In genomic region chr17:80209765-80210164, GRCh38 we compare ENCODE assay signal across 26 cellular contexts. TPM values are rescaled to one million over a fixed set of nuclear protein-coding genes. Genes with fewer than 3 reads are reported as not detected.
DNase-seq lines count a peak whose midpoint lies in the region; ATAC-seq, FAIRE-seq and TF ChIP-seq lines count a peak whose summit lies in the region.
"Had no signal": no experiment of that assay in that cellular context is flagged by ENCODE, and none has a peak within 500 bp of the region (broad histone marks: within the 10 kb centered on the region; RNA-seq: fewer than 3 reads in every experiment).

No MANE protein-coding gene starts in this region.

- H3K36me3 Mint-ChIP-seq in MCF 10A (ENCODE audit: insufficient read depth, unreplicated experiment) = peaks cover 16% of the 10 kb centered on the region
- peaks cover 31 to 32% of the 10 kb centered on the region in 2 donors for H3K36me3 Mint-ChIP-seq in stimulated activated naive B cell treated with anti-CD40 and anti-IgM and Interleukin-4, amounts not matched to agents 10 μg/mL and 1 μg/mL and 100 μg/mL, for 72 hours
- H3K36me3 Mint-ChIP-seq in activated CD4-positive, alpha-beta T cell treated with anti-CD3 and anti-CD28 coated beads for 36 hours (ENCODE audit: low read depth) = peaks cover 4% of the 10 kb centered on the region

- no peak for TF ChIP-seq RAD21 in IMR-90 (IDR thresholded peaks at IDR 0.05; ENCODE audit: low read length)
- TF ChIP-seq RAD21 in H1 (IDR thresholded peaks at IDR 0.05 in 1 of 2, conservative IDR thresholded peaks at IDR 0.05 in 1 of 2; ENCODE audit: low read depth in 2 of 2, low read length in 2 of 2) = no peak

- H3K23ac ChIP-seq in IMR-90 (ENCODE audit: low read depth, low read length) (no peak overlapping the region), H1 (ENCODE audit: insufficient read length) (no peak overlapping the region)

- no peak overlapping the region for H3K27ac ChIP-seq in mammary epithelial cell (ENCODE audit: insufficient read depth, low read depth, low read length)
- no peak overlapping the region for H3K27ac ChIP-seq in IMR-90 (ENCODE audit: insufficient read depth, low read length)
- no peak overlapping the region for H3K27ac ChIP-seq in H1 (ENCODE audit: low read depth, low read length)
- H3K27ac ChIP-seq: 22Rv1 had no signal

- in situ Hi-C loops in mammary epithelial cell (cut with MboI; ENCODE audit: low sequenced_read_pairs in 2 of 2) (no loop called here), IMR-90 (cut with MboI; ENCODE audit: low sequenced_read_pairs) (no loop called here)

- H2BK120ac ChIP-seq in IMR-90 (ENCODE audit: low read depth, low read length) = no peak overlapping the region
- no peak overlapping the region for H2BK120ac ChIP-seq in H1 (replicated peaks; ENCODE audit: low read depth, low read length)

- H3K27ac Mint-ChIP-seq in MCF 10A (ENCODE audit: low read depth, unreplicated experiment) = no peak overlapping the region
- H3K27ac Mint-ChIP-seq in stimulated activated naive B cell treated with anti-CD40 and anti-IgM and Interleukin-4, amounts not matched to agents 10 μg/mL and 1 μg/mL and 100 μg/mL, for 72 hours = peak overlapping the region; percentile 76
- no peak overlapping the region for H3K27ac Mint-ChIP-seq in activated CD4-positive, alpha-beta T cell treated with anti-CD3 and anti-CD28 coated beads for 36 hours
- H3K27ac Mint-ChIP-seq: CD4-positive, alpha-beta T cell; GM23338; HFFc6 had no signal

- no peak overlapping the region for H3K4me3 ChIP-seq in mammary epithelial cell (replicated peaks in 1 of 3; ENCODE audit: insufficient read depth in 1 of 3, low read depth in 2 of 3, low read length in 3 of 3)
- H3K4me3 ChIP-seq in IMR-90 (ENCODE audit: insufficient read depth, low read depth, low read length) = no peak overlapping the region
- H3K4me3 ChIP-seq in H1 (ENCODE audit: extremely low read depth in 1 of 4, insufficient read depth in 2 of 4, low read depth in 3 of 4, low read length in 4 of 4) = no peak overlapping the region
- H3K4me3 ChIP-seq: BLaER1 treated with 17β-estradiol and CSF1 and Interleukin-3, amounts not matched to agents 10 nM and 100 nM; GM12878; GM23338; HAP-1 had no signal

- H3K27me3 ChIP-seq in mammary epithelial cell (ENCODE audit: insufficient read depth, low read length) = no peaks in the 10 kb centered on the region
- H3K27me3 ChIP-seq in IMR-90 (ENCODE audit: control insufficient read depth, insufficient read depth, low read length) = no peaks in the 10 kb centered on the region
- no peaks in the 10 kb centered on the region for H3K27me3 ChIP-seq in H1 (replicated peaks in 1 of 4; ENCODE audit: control insufficient read depth in 3 of 4, extremely low read depth in 1 of 4, insufficient read depth in 3 of 4, low read length in 3 of 4)
- H3K27me3 ChIP-seq: BE2C; BLaER1 treated with 17β-estradiol and CSF1 and Interleukin-3, amounts not matched to agents 10 nM and 100 nM had no signal

- no peaks in the 10 kb centered on the region for H3K9me3 Mint-ChIP-seq in MCF 10A (ENCODE audit: unreplicated experiment)
- H3K9me3 Mint-ChIP-seq in stimulated activated naive B cell treated with anti-CD40 and anti-IgM and Interleukin-4, amounts not matched to agents 10 μg/mL and 1 μg/mL and 100 μg/mL, for 72 hours = no peaks in the 10 kb centered on the region
- H3K9me3 Mint-ChIP-seq in activated CD4-positive, alpha-beta T cell treated with anti-CD3 and anti-CD28 coated beads for 36 hours (ENCODE audit: low read depth) = no peaks in the 10 kb centered on the region
- H3K9me3 Mint-ChIP-seq: CD14-positive monocyte; CD4-positive, alpha-beta T cell; CD8-positive, alpha-beta memory T cell; GM23338; HFFc6 had no signal

- BruUV-seq in mammary epithelial cell (replicated peaks; lab: Mats Ljungman, UMichigan) (TSS peak; percentile 7), MCF 10A (replicated peaks; lab: Mats Ljungman, UMichigan) (no TSS peak), IMR-90 (replicated peaks; lab: Mats Ljungman, UMichigan) (no TSS peak)

- H3K4ac ChIP-seq in IMR-90 (ENCODE audit: low read depth, low read length) = no peak overlapping the region
- H3K4ac ChIP-seq in H1 (replicated peaks; ENCODE audit: insufficient read length, low read depth, low read length) = no peak overlapping the region

- H2BK5ac ChIP-seq in IMR-90 (ENCODE audit: low read depth, low read length, poor library complexity, severe bottlenecking) = no peak overlapping the region
- H2BK5ac ChIP-seq in H1 (ENCODE audit: low read depth, low read length) = no peak overlapping the region; the same call in 1 of the 2 replicates

- no peak overlapping the region for H3K4me2 ChIP-seq in mammary epithelial cell (ENCODE audit: insufficient read depth, low read depth, low read length)
- H3K4me2 ChIP-seq in IMR-90 (ENCODE audit: low read depth, low read length) = no peak overlapping the region
- H3K4me2 ChIP-seq in H1 (ENCODE audit: insufficient read depth in 1 of 2, low read depth in 2 of 2, low read length in 2 of 2) = no peak overlapping the region
- H3K4me2 ChIP-seq: BLaER1 treated with 17β-estradiol and CSF1 and Interleukin-3, amounts not matched to agents 10 nM and 100 nM; GM23338 had no signal

- H3K56ac ChIP-seq in IMR-90 (ENCODE audit: extremely low read depth, insufficient read depth, low read length) (no peak overlapping the region), H1 (replicated peaks; ENCODE audit: insufficient read length, low read depth, low read length) (no peak overlapping the region)

- 82% methylated on average over 12 of the region's 12 CpGs for WGBS in mammary epithelial cell (ENCODE audit: low coverage, missing lambda C conversion rate)
- WGBS in IMR-90 (ENCODE audit: extremely low coverage in 2 of 2, insufficient read length in 1 of 2), 2 experiments = 90% methylated on average over 8 of the region's 12 CpGs; no CpG with 5 or more reads in 1 of the 2 experiments
- WGBS in H1 (ENCODE audit: extremely low coverage in 1 of 2, insufficient coverage in 1 of 2, insufficient read length in 1 of 2, insufficient replicate concordance in 2 of 2, low coverage in 1 of 2, low lambda C conversion rate in 2 of 2, missing lambda C conversion rate in 1 of 2), 2 experiments = 89% methylated on average over 12 of the region's 12 CpGs; no CpG with 5 or more reads in 1 of the 2 experiments

- H2AK5ac ChIP-seq in IMR-90 (ENCODE audit: low read depth, low read length) = no peak overlapping the region
- H2AK5ac ChIP-seq in H1 (ENCODE audit: low read depth, low read length) = no peak overlapping the region

- TF ChIP-seq POLR2A in IMR-90 (IDR thresholded peaks at IDR 0.05; ENCODE audit: low read depth, low read length) (no peak), H1 (IDR thresholded peaks at IDR 0.05; ENCODE audit: control extremely low read depth in 1 of 2, low read depth in 2 of 2, low read length in 2 of 2) (no peak)

- no peak for TF ChIP-seq EP300 in H1 (IDR thresholded peaks at IDR 0.05; ENCODE audit: borderline replicate concordance in 1 of 2, low read depth in 2 of 2, low read length in 2 of 2)

- dilution Hi-C loops in mammary epithelial cell (cut with HindIII; ENCODE audit: low sequenced_read_pairs) = no loop called here
- dilution Hi-C loops in IMR-90 (cut with HindIII; ENCODE audit: low sequenced_read_pairs, unreplicated experiment) = no loop called here

- no peak overlapping the region for H4K91ac ChIP-seq in IMR-90 (ENCODE audit: insufficient read depth, low read depth, low read length)
- no peak overlapping the region for H4K91ac ChIP-seq in H1 (replicated peaks; ENCODE audit: insufficient read length, low read length)

- H2AK9ac ChIP-seq in IMR-90 (replicated peaks; ENCODE audit: low read depth, low read length, poor library complexity) = peak overlapping the region; percentile 15

- intact Hi-C loops in mammary epithelial cell (cut with micrococcal nuclease) (no loop called here), MCF 10A (cut with micrococcal nuclease) (no loop called here), IMR-90 (cut with micrococcal nuclease) (no loop called here)
- intact Hi-C loops in activated CD4-positive, alpha-beta T cell treated with anti-CD3 and anti-CD28 coated beads for 36 hours (cut with DNase I, micrococcal nuclease) = no loop called here

- no peak overlapping the region for H4K5ac ChIP-seq in IMR-90 (ENCODE audit: low read depth, low read length)
- no peak overlapping the region for H4K5ac ChIP-seq in H1 (ENCODE audit: insufficient read length, low read depth, low read length)

- no peaks in the 10 kb centered on the region for H3K27me3 Mint-ChIP-seq in MCF 10A (ENCODE audit: insufficient read depth, unreplicated experiment)
- H3K27me3 Mint-ChIP-seq in stimulated activated naive B cell treated with anti-CD40 and anti-IgM and Interleukin-4, amounts not matched to agents 10 μg/mL and 1 μg/mL and 100 μg/mL, for 72 hours = no peaks in the 10 kb centered on the region
- no peaks in the 10 kb centered on the region for H3K27me3 Mint-ChIP-seq in activated CD4-positive, alpha-beta T cell treated with anti-CD3 and anti-CD28 coated beads for 36 hours
- H3K27me3 Mint-ChIP-seq: CD4-positive, alpha-beta T cell; CD8-positive, alpha-beta memory T cell had no signal

- H4K8ac ChIP-seq in IMR-90 (ENCODE audit: low read depth in 2 of 2, low read length in 2 of 2) (no peak overlapping the region), H1 (ENCODE audit: extremely low read depth, insufficient read depth, low read length) (peak overlapping the region; percentile 51; the same call in 1 of the 2 replicates)

- no peaks in the 10 kb centered on the region for H3K79me1 ChIP-seq in IMR-90 (ENCODE audit: low read depth in 1 of 2, low read length in 2 of 2)
- no peaks in the 10 kb centered on the region for H3K79me1 ChIP-seq in H1 (ENCODE audit: low read depth, low read length)

- H3K4me3 Mint-ChIP-seq in MCF 10A (ENCODE audit: unreplicated experiment) = no peak overlapping the region
- no peak overlapping the region for H3K4me3 Mint-ChIP-seq in stimulated activated naive B cell treated with anti-CD40 and anti-IgM and Interleukin-4, amounts not matched to agents 10 μg/mL and 1 μg/mL and 100 μg/mL, for 72 hours
- H3K4me3 Mint-ChIP-seq in activated CD4-positive, alpha-beta T cell treated with anti-CD3 and anti-CD28 coated beads for 36 hours = no peak overlapping the region
- H3K4me3 Mint-ChIP-seq: CD14-positive monocyte; CD4-positive, alpha-beta T cell; CD8-positive, alpha-beta memory T cell; GM23338; HFFc6 had no signal

- POLR2A ChIA-PET in MCF 10A (lab: Yijun Ruan, JAX) = interaction anchor here (0.6 to 1.2 kb wide), 3 partner anchors 19 to 91 kb away, joined by 3 to 4 read pairs (median 4); no protein-coding TSS in a partner anchor
- POLR2A ChIA-PET in IMR-90 (lab: Charles Lee; ENCODE audit: unreplicated experiment) = no interaction called here
- POLR2A ChIA-PET in H1 (lab: Charles Lee; ENCODE audit: partially characterized antibody) = interaction anchor here (0.7 to 2.6 kb wide), 3 partner anchors 16 to 74 kb away, joined by 3 to 9 read pairs (median 3); no protein-coding TSS in a partner anchor
- POLR2A ChIA-PET in activated CD4-positive, alpha-beta T cell treated with anti-CD3 and anti-CD28 coated beads for 36 hours (lab: Charles Lee) = interaction anchor here (1.3 kb wide), 1 partner anchor 51 kb away, joined by 3 read pairs; the partner anchor contains the start of gene RNF213

- no peak for FAIRE-seq in H1 (lab: Jason Lieb, UNC)
- FAIRE-seq: A204.1, D721Med, GM12878, GM18507, H54 had no signal

- H3K79me2 ChIP-seq in mammary epithelial cell (ENCODE audit: insufficient read depth, low read length) (no peaks in the 10 kb centered on the region), H1 (ENCODE audit: control insufficient read depth in 1 of 2, insufficient read depth in 2 of 2, low read length in 2 of 2) (no peaks in the 10 kb centered on the region)

- H3K9ac ChIP-seq in mammary epithelial cell (ENCODE audit: insufficient read depth, low read length) = no peak overlapping the region
- no peak overlapping the region for H3K9ac ChIP-seq in IMR-90 (ENCODE audit: low read depth, low read length)
- H3K9ac ChIP-seq in H1 (replicated peaks in 1 of 4; ENCODE audit: extremely low read depth in 1 of 4, low read depth in 3 of 4, low read length in 3 of 4) = no peak overlapping the region

- H3K36me3 ChIP-seq in mammary epithelial cell (ENCODE audit: insufficient read depth, low read length) = no peaks in the 10 kb centered on the region
- peaks cover 59% of the 10 kb centered on the region for H3K36me3 ChIP-seq in IMR-90 (ENCODE audit: control insufficient read depth, insufficient read depth, low read length)
- H3K36me3 ChIP-seq in H1 (ENCODE audit: control insufficient read depth in 2 of 4, insufficient read depth in 4 of 4, low read length in 3 of 4) = peaks cover 4 to 14% (median 11%) of the 10 kb centered on the region in 4 experiments; a peak in 4 of 8 replicates

- H3K9me3 ChIP-seq in mammary epithelial cell (replicated peaks; ENCODE audit: insufficient read depth, low read length) (no peaks in the 10 kb centered on the region), IMR-90 (ENCODE audit: control insufficient read depth, insufficient read depth, low read length) (no peaks in the 10 kb centered on the region), H1 (ENCODE audit: insufficient read depth in 2 of 2, low read depth in 1 of 2, low read length in 1 of 2) (no peaks in the 10 kb centered on the region)
- H3K9me3 ChIP-seq: BE2C; BLaER1 treated with 17β-estradiol and CSF1 and Interleukin-3, amounts not matched to agents 10 nM and 100 nM; HAP-1 had no signal

- no peaks in the 10 kb centered on the region for H3K4me1 ChIP-seq in mammary epithelial cell (ENCODE audit: insufficient read depth, low read length)
- no peaks in the 10 kb centered on the region for H3K4me1 ChIP-seq in IMR-90 (ENCODE audit: control insufficient read depth, insufficient read depth, low read length)
- no peaks in the 10 kb centered on the region for H3K4me1 ChIP-seq in H1 (replicated peaks in 1 of 4; ENCODE audit: control insufficient read depth in 3 of 4, insufficient read depth in 4 of 4, low read length in 3 of 4)
- H3K4me1 ChIP-seq: BE2C, HAP-1 had no signal

- H4K20me1 ChIP-seq in mammary epithelial cell (ENCODE audit: insufficient read depth, low read length) (no peaks in the 10 kb centered on the region), IMR-90 (ENCODE audit: insufficient read depth, low read length) (peaks cover 3% of the 10 kb centered on the region), H1 (replicated peaks in 1 of 2; ENCODE audit: control insufficient read depth in 1 of 2, insufficient read depth in 2 of 2, low read length in 2 of 2) (peaks cover 2 to 3% of the 10 kb centered on the region in 2 experiments)

- no peak overlapping the region for H3K14ac ChIP-seq in IMR-90 (replicated peaks; ENCODE audit: low read depth, low read length)
- H3K14ac ChIP-seq in H1 (ENCODE audit: insufficient read length) = no peak overlapping the region

- H3K4me1 Mint-ChIP-seq in MCF 10A (ENCODE audit: insufficient read depth, unreplicated experiment) = no peaks in the 10 kb centered on the region
- H3K4me1 Mint-ChIP-seq in stimulated activated naive B cell treated with anti-CD40 and anti-IgM and Interleukin-4, amounts not matched to agents 10 μg/mL and 1 μg/mL and 100 μg/mL, for 72 hours = peaks cover 9 to 16% of the 10 kb centered on the region in 2 donors
- H3K4me1 Mint-ChIP-seq in activated CD4-positive, alpha-beta T cell treated with anti-CD3 and anti-CD28 coated beads for 36 hours = no peaks in the 10 kb centered on the region
- H3K4me1 Mint-ChIP-seq: CD8-positive, alpha-beta memory T cell had no signal

- H2BK12ac ChIP-seq in H1 (ENCODE audit: low read depth, low read length) = no peak overlapping the region

- no peak for TF ChIP-seq CTCF in mammary epithelial cell (conservative IDR thresholded peaks at IDR 0.05 in 1 of 2, IDR thresholded peaks at IDR 0.05 in 1 of 2; ENCODE audit: extremely low read depth in 1 of 2, insufficient read depth in 1 of 2, low read depth in 1 of 2, low read length in 2 of 2)
- no peak for TF ChIP-seq CTCF in MCF 10A (IDR thresholded peaks at IDR 0.05; ENCODE audit: unreplicated experiment)
- TF ChIP-seq CTCF in IMR-90 (conservative IDR thresholded peaks at IDR 0.05; ENCODE audit: low read depth, low read length) = no peak
- TF ChIP-seq CTCF in H1 (IDR thresholded peaks at IDR 0.05; ENCODE audit: control extremely low read depth in 1 of 3, insufficient read depth in 1 of 3, low read depth in 1 of 3, low read length in 3 of 3) = no peak

- H2BK20ac ChIP-seq in IMR-90 (ENCODE audit: low read depth, low read length) (no peak overlapping the region), H1 (ENCODE audit: low read length) (no peak overlapping the region)

- no peak overlapping the region for H2BK15ac ChIP-seq in IMR-90 (ENCODE audit: low read depth, low read length)
- no peak overlapping the region for H2BK15ac ChIP-seq in H1 (ENCODE audit: low read length)

- no peaks in the 10 kb centered on the region for H3K23me2 ChIP-seq in H1 (ENCODE audit: low read depth, low read length)

- peaks cover 5% of the 10 kb centered on the region; the same call in 1 of the 2 replicates for H3K9me1 ChIP-seq in IMR-90 (ENCODE audit: insufficient read depth, low read length)

- no peak overlapping the region for H2AFZ ChIP-seq in mammary epithelial cell (ENCODE audit: low read depth, low read length)
- H2AFZ ChIP-seq in IMR-90 (replicated peaks; ENCODE audit: low read length, poor library complexity) = no peak overlapping the region
- no peak overlapping the region for H2AFZ ChIP-seq in H1 (ENCODE audit: low read length)
- H2AFZ ChIP-seq: GM23338 had no signal

- DNase-seq in mammary epithelial cell (no peak), MCF 10A (ENCODE audit: unreplicated experiment) (no peak), IMR-90 (no peak), H1 (ENCODE audit: low read depth in 1 of 2, low spot score in 2 of 2) (no peak), Ammon's horn (ENCODE audit: low spot score) (no peak)
- DNase-seq in stimulated activated naive B cell treated with anti-CD40 and anti-IgM and Interleukin-4, amounts not matched to agents 10 μg/mL and 1 μg/mL and 100 μg/mL, for 72 hours = no peak
- no peak for DNase-seq in activated CD4-positive, alpha-beta T cell treated with anti-CD3 and anti-CD28 coated beads for 36 hours
- DNase-seq: BE2C; CD4-positive, alpha-beta T cell; CD8-positive, alpha-beta memory T cell; DMS 273 treated with DMSO at 0.1 percent for 48 hours; DMS79; EL; GDM1; HFFc6 had no signal

- CTCF ChIA-PET in mammary epithelial cell (lab: Charles Lee; ENCODE audit: low non-redundant PET) (no interaction called here), MCF 10A (lab: Yijun Ruan, JAX) (interaction anchor here (0.7 to 1.2 kb wide), 2 partner anchors 109 to 176 kb away, joined by 4 to 6 read pairs; partner anchors contain the start of gene GAA), IMR-90 (lab: Yijun Ruan, JAX) (no interaction called here), H1 (lab: Charles Lee; ENCODE audit: partially characterized antibody) (interaction anchor here (0.6 to 9.0 kb wide), 4 partner anchors 16 to 92 kb away, joined by 3 to 90 read pairs (median 5); no protein-coding TSS in a partner anchor)
- CTCF ChIA-PET in activated CD4-positive, alpha-beta T cell treated with anti-CD3 and anti-CD28 coated beads for 36 hours (lab: Charles Lee) = interaction anchor here (0.6 to 1.0 kb wide), 2 partner anchors 41 to 367 kb away, joined by 3 read pairs; no protein-coding TSS in a partner anchor

- H3K18ac ChIP-seq in IMR-90 (ENCODE audit: low read depth, low read length) (no peak overlapping the region), H1 (ENCODE audit: extremely low read depth, low read length) (no peak overlapping the region)

- no peak for ATAC-seq in IMR-90 (ENCODE audit: low read depth)
- ATAC-seq in stimulated activated naive B cell treated with anti-CD40 and anti-IgM and Interleukin-4, amounts not matched to agents 10 μg/mL and 1 μg/mL and 100 μg/mL, for 72 hours (replicated peaks) = no peak
- ATAC-seq in activated CD4-positive, alpha-beta T cell treated with anti-CD3 and anti-CD28 coated beads for 36 hours = no peak
- ATAC-seq: GM12878, GM23338 had no signal

RNA-seq across cellular contexts. Expression of gene SGSH, which starts 10.4 kb away (rescaled TPM):
- 10 to 100 TPM; 18.3 to 38.0 TPM for total RNA-seq in mammary epithelial cell
- polyA plus RNA-seq in mammary epithelial cell = 11.5 TPM
- polyA minus RNA-seq in mammary epithelial cell = 26.0 TPM
- total RNA-seq in MCF 10A (2022) = 42.0 and 42.4 TPM in 2 replicates
- 3.0 and 3.9 TPM in 2 replicates for total RNA-seq in IMR-90 (2012; rRNA removed)
- 41.5 TPM in 2 replicates for polyA plus RNA-seq in IMR-90 (2012; rRNA removed)
- 45.7 and 54.0 TPM in 2 replicates for polyA plus RNA-seq in IMR-90 (2012; cell fraction: cytosol; rRNA removed)
- 159 and 195 TPM in 2 replicates for polyA plus RNA-seq in IMR-90 (2012; cell fraction: nucleus; rRNA removed; ENCODE audit: low replicate concordance)
- 15.6 and 19.6 TPM in 2 replicates for total RNA-seq in H1 (2021; fragmentation: NEBNext Ultra II Directional; extraction: Animal tissue kit (Norgen Biotek cat#: 25700))
- 18.0 and 39.2 TPM in 2 replicates for polyA plus RNA-seq in H1 (2011; rRNA removed)
- polyA plus RNA-seq in H1 (2011; cell fraction: cytosol; rRNA removed) = 15.0 TPM
- 67.1 TPM for polyA plus RNA-seq in H1 (2011; cell fraction: nucleus; rRNA removed)
- polyA plus RNA-seq in H1 (2012, experiment 1 of 2) = 12.4 to 20.3 TPM (median 15.5 TPM) in 4 replicates
- polyA plus RNA-seq in H1 (2012, experiment 2 of 2) = 9.4 TPM
- polyA plus RNA-seq in H1 (2013, experiment 1 of 2) = 15.4 TPM
- 14.5 TPM for polyA plus RNA-seq in H1 (2013, experiment 2 of 2)
- 7.3 and 12.8 TPM in 2 replicates for polyA minus RNA-seq in H1 (2011; rRNA and poly(A)+ RNA removed)
- polyA minus RNA-seq in H1 (2011; cell fraction: cytosol; rRNA and poly(A)+ RNA removed) = 10.8 TPM
- polyA minus RNA-seq in H1 (2011; cell fraction: nucleus; rRNA and poly(A)+ RNA removed) = 22.3 TPM
- total RNA-seq in activated CD4-positive, alpha-beta T cell treated with anti-CD3 and anti-CD28 coated beads for 36 hours = 10 to 100 TPM; 20.2 to 22.7 TPM

RNA-seq across cellular contexts. Expression of gene SLC26A11, which starts 10.5 kb away (rescaled TPM):
- total RNA-seq in mammary epithelial cell (10 to 100 TPM; 10.2 to 12.0 TPM), MCF 10A (2022) (11.7 and 13.6 TPM in 2 replicates), IMR-90 (2012; rRNA removed) (2.2 and 3.2 TPM in 2 replicates)
- polyA plus RNA-seq in mammary epithelial cell (1.5 TPM), IMR-90 (2012; rRNA removed) (15.6 and 17.2 TPM in 2 replicates), H1 (2011; rRNA removed) (25.9 and 36.4 TPM in 2 replicates)
- polyA minus RNA-seq in mammary epithelial cell = 7.4 TPM
- 7.8 and 15.2 TPM in 2 replicates for polyA plus RNA-seq in IMR-90 (2012; cell fraction: cytosol; rRNA removed)
- polyA plus RNA-seq in IMR-90 (2012; cell fraction: nucleus; rRNA removed; ENCODE audit: low replicate concordance) = 43.1 and 103 TPM in 2 replicates
- total RNA-seq in H1 (2021; fragmentation: NEBNext Ultra II Directional; extraction: Animal tissue kit (Norgen Biotek cat#: 25700)) = 15.5 and 18.2 TPM in 2 replicates
- 17.5 TPM for polyA plus RNA-seq in H1 (2011; cell fraction: cytosol; rRNA removed)
- 102 TPM for polyA plus RNA-seq in H1 (2011; cell fraction: nucleus; rRNA removed)
- polyA plus RNA-seq in H1 (2012, experiment 1 of 2) = 15.1 to 18.1 TPM (median 17.1 TPM) in 4 replicates
- 14.0 TPM for polyA plus RNA-seq in H1 (2012, experiment 2 of 2)
- 17.1 TPM for polyA plus RNA-seq in H1 (2013, experiment 1 of 2)
- 15.3 TPM for polyA plus RNA-seq in H1 (2013, experiment 2 of 2)
- polyA minus RNA-seq in H1 (2011; rRNA and poly(A)+ RNA removed) = 11.4 and 14.1 TPM in 2 replicates
- polyA minus RNA-seq in H1 (2011; cell fraction: cytosol; rRNA and poly(A)+ RNA removed) = 6.9 TPM
- 34.6 TPM for polyA minus RNA-seq in H1 (2011; cell fraction: nucleus; rRNA and poly(A)+ RNA removed)
- 1 to 10 TPM; 4.7 to 4.9 TPM for total RNA-seq in activated CD4-positive, alpha-beta T cell treated with anti-CD3 and anti-CD28 coated beads for 36 hours

RNA-seq across cellular contexts. Expression of gene CARD14, which starts 39.9 kb away (rescaled TPM):
- total RNA-seq in mammary epithelial cell = 1 to 10 TPM in 1 of 2 donors, under 1 TPM in 1; 0.66 to 3.0 TPM
- 0.14 TPM for polyA plus RNA-seq in mammary epithelial cell
- polyA minus RNA-seq in mammary epithelial cell = not detected
- total RNA-seq in MCF 10A (2022) = 0.20 TPM in 1 of 2 replicates, not detected in the other
- total RNA-seq in IMR-90 (2012; rRNA removed) = not detected in 2 replicates
- not detected in 2 replicates for polyA plus RNA-seq in IMR-90 (2012; rRNA removed)
- not detected in 2 replicates for polyA plus RNA-seq in IMR-90 (2012; cell fraction: cytosol; rRNA removed)
- polyA plus RNA-seq in IMR-90 (2012; cell fraction: nucleus; rRNA removed; ENCODE audit: low replicate concordance) = 0.02 and 0.09 TPM in 2 replicates
- not detected in 2 replicates for total RNA-seq in H1 (2021; fragmentation: NEBNext Ultra II Directional; extraction: Animal tissue kit (Norgen Biotek cat#: 25700))
- 0.08 and 0.16 TPM in 2 replicates for polyA plus RNA-seq in H1 (2011; rRNA removed)
- polyA plus RNA-seq in H1 (2011; cell fraction: cytosol; rRNA removed) = 0.22 TPM
- polyA plus RNA-seq in H1 (2011; cell fraction: nucleus; rRNA removed) = 0.50 TPM
- 0.28 to 0.57 TPM (median 0.48 TPM) in 4 replicates for polyA plus RNA-seq in H1 (2012, experiment 1 of 2)
- polyA plus RNA-seq in H1 (2012, experiment 2 of 2) = 0.24 TPM
- polyA plus RNA-seq in H1 (2013, experiment 1 of 2) = 0.02 TPM
- polyA plus RNA-seq in H1 (2013, experiment 2 of 2) = 0.06 TPM
- 0.20 and 1.1 TPM in 2 replicates for polyA minus RNA-seq in H1 (2011; rRNA and poly(A)+ RNA removed)
- 1.8 TPM for polyA minus RNA-seq in H1 (2011; cell fraction: cytosol; rRNA and poly(A)+ RNA removed)
- polyA minus RNA-seq in H1 (2011; cell fraction: nucleus; rRNA and poly(A)+ RNA removed) = 0.50 TPM
- total RNA-seq in activated CD4-positive, alpha-beta T cell treated with anti-CD3 and anti-CD28 coated beads for 36 hours = not detected
- total RNA-seq: CD4-positive, alpha-beta T cell; CD8-positive, alpha-beta memory T cell; GM12878; HFFc6 had no signal
- polyA plus RNA-seq: AG04450; CD8-positive, alpha-beta memory T cell had no signal

RNA-seq across cellular contexts. Expression of gene RNF213, which starts 50.9 kb away (rescaled TPM):
- 10 to 100 TPM; 69.8 to 94.4 TPM for total RNA-seq in mammary epithelial cell
- 25.2 TPM for polyA plus RNA-seq in mammary epithelial cell
- polyA minus RNA-seq in mammary epithelial cell = 139 TPM
- 50.5 and 67.5 TPM in 2 replicates for total RNA-seq in MCF 10A (2022)
- total RNA-seq in IMR-90 (2012; rRNA removed) = 36.0 and 37.5 TPM in 2 replicates
- 20.8 and 23.4 TPM in 2 replicates for polyA plus RNA-seq in IMR-90 (2012; rRNA removed)
- polyA plus RNA-seq in IMR-90 (2012; cell fraction: cytosol; rRNA removed) = 11.3 and 20.0 TPM in 2 replicates
- 95.6 and 134 TPM in 2 replicates for polyA plus RNA-seq in IMR-90 (2012; cell fraction: nucleus; rRNA removed; ENCODE audit: low replicate concordance)
- 62.1 and 62.8 TPM in 2 replicates for total RNA-seq in H1 (2021; fragmentation: NEBNext Ultra II Directional; extraction: Animal tissue kit (Norgen Biotek cat#: 25700))
- 30.4 and 33.8 TPM in 2 replicates for polyA plus RNA-seq in H1 (2011; rRNA removed)
- polyA plus RNA-seq in H1 (2011; cell fraction: cytosol; rRNA removed) = 29.3 TPM
- 278 TPM for polyA plus RNA-seq in H1 (2011; cell fraction: nucleus; rRNA removed)
- polyA plus RNA-seq in H1 (2012, experiment 1 of 2) = 41.4 to 55.4 TPM (median 46.9 TPM) in 4 replicates
- polyA plus RNA-seq in H1 (2012, experiment 2 of 2) = 4.1 TPM
- 26.5 TPM for polyA plus RNA-seq in H1 (2013, experiment 1 of 2)
- polyA plus RNA-seq in H1 (2013, experiment 2 of 2) = 21.3 TPM
- polyA minus RNA-seq in H1 (2011; rRNA and poly(A)+ RNA removed) = 118 and 169 TPM in 2 replicates
- polyA minus RNA-seq in H1 (2011; cell fraction: cytosol; rRNA and poly(A)+ RNA removed) = 76.0 TPM
- 166 TPM for polyA minus RNA-seq in H1 (2011; cell fraction: nucleus; rRNA and poly(A)+ RNA removed)
- total RNA-seq in activated CD4-positive, alpha-beta T cell treated with anti-CD3 and anti-CD28 coated beads for 36 hours = 100 to 1,000 TPM; 334 to 366 TPM

Comparison
In these comparisons a context has a peak if more than half of its experiments do, and no peak if none do; other contexts are left out.
1. CTCF ChIA-PET loops: an anchor here in MCF 10A (0.7 to 1.2 kb wide), H1 (0.6 to 9.0 kb wide) and activated CD4-positive, alpha-beta T cell treated with anti-CD3 and anti-CD28 coated beads for 36 hours (0.6 to 1.0 kb wide); none called in mammary epithelial cell and IMR-90.